24 cellular contexts compared by ENCODE assay signal in genomic region chrX:140071037-140071436, GRCh38.
"Had no signal": no experiment of that assay in that cellular context is flagged by ENCODE, and none has a peak within 500 bp of the region (broad histone marks: within the 10 kb centered on the region; RNA-seq: fewer than 3 reads in every experiment).

No MANE protein-coding gene starts in this region.

- H3K9me3 ChIP-seq: colonic mucosa, esophagus squamous epithelium, gastrocnemius medialis, gastroesophageal sphincter, heart left ventricle, heart right ventricle had no signal

- H3K27ac ChIP-seq: colonic mucosa, coronary artery, dorsolateral prefrontal cortex, epithelial cell of prostate, esophagus squamous epithelium, foreskin keratinocyte, gastrocnemius medialis, gastroesophageal sphincter, heart left ventricle, heart right ventricle had no signal

- H3K4me3 ChIP-seq: colonic mucosa, coronary artery, dorsolateral prefrontal cortex, esophagus squamous epithelium, gastrocnemius medialis, gastroesophageal sphincter, heart left ventricle, heart right ventricle had no signal

- ATAC-seq: effector memory CD8-positive, alpha-beta T cell; esophagus mucosa; foreskin keratinocyte; gastrocnemius medialis; gastroesophageal sphincter; heart left ventricle; heart right ventricle had no signal

- H3K27me3 Mint-ChIP-seq: dendritic cell treated with granulocyte-macrophage colony-stimulating factor and Interleukin-4, amounts not matched to agents 40 ng/mL and 50 ng/mL, for 4 days; effector memory CD8-positive, alpha-beta T cell had no signal

- H3K27ac Mint-ChIP-seq: dendritic cell treated with granulocyte-macrophage colony-stimulating factor and Interleukin-4, amounts not matched to agents 40 ng/mL and 50 ng/mL, for 4 days; effector memory CD8-positive, alpha-beta T cell; endodermal cell had no signal

- H3K4me1 Mint-ChIP-seq: endodermal cell had no signal

- H3K4me1 ChIP-seq: colonic mucosa, esophagus squamous epithelium, foreskin keratinocyte, gastrocnemius medialis, gastroesophageal sphincter, heart left ventricle, heart right ventricle had no signal

- H3K4me3 Mint-ChIP-seq: dendritic cell treated with granulocyte-macrophage colony-stimulating factor and Interleukin-4, amounts not matched to agents 40 ng/mL and 50 ng/mL, for 4 days; effector memory CD8-positive, alpha-beta T cell; endodermal cell had no signal

- H3K27me3 ChIP-seq: colonic mucosa, esophagus squamous epithelium, foreskin keratinocyte, gastrocnemius medialis, gastroesophageal sphincter, heart left ventricle, heart right ventricle had no signal

- DNase-seq: colonic mucosa; cortex of kidney; dermis blood vessel endothelial cell; dorsolateral prefrontal cortex; effector CD4-positive, alpha-beta T cell; effector CD8-positive, alpha-beta T cell; effector memory CD4-positive, alpha-beta T cell; effector memory CD8-positive, alpha-beta T cell; endodermal cell; erythroblast; esophagus squamous epithelium; foreskin fibroblast; foreskin keratinocyte; foreskin melanocyte; gastrocnemius medialis; glutamatergic neuron; head of caudate nucleus; heart left ventricle; heart right ventricle had no signal

- H3K36me3 ChIP-seq: colonic mucosa, esophagus squamous epithelium, gastrocnemius medialis, gastroesophageal sphincter, heart left ventricle, heart right ventricle had no signal

- H3K9me3 Mint-ChIP-seq: dendritic cell treated with granulocyte-macrophage colony-stimulating factor and Interleukin-4, amounts not matched to agents 40 ng/mL and 50 ng/mL, for 4 days; effector memory CD8-positive, alpha-beta T cell; endodermal cell had no signal
